ENCODE assay signal across 8 cellular contexts in genomic region chr12:19915392-19916192, GRCh38.
A peak's percentile ranks its signal among the peaks of the same experiment; 100 is the strongest.
DNase-seq lines count a peak whose midpoint lies in the region; ATAC-seq and TF ChIP-seq lines count a peak whose summit lies in the region.

No MANE protein-coding gene starts in this region.

- CTCF ChIA-PET in AG04450 (lab: Charles Lee), result interaction anchor here (0.6 to 1.5 kb wide), 25 partner anchors 10 to 686 kb away, joined by 3 to 10 read pairs (median 3); partner anchors contain the start of gene PDE3A
- CTCF ChIA-PET in activated naive CD4-positive, alpha-beta T cell treated with anti-CD3 and anti-CD28 coated beads for 36 hours (lab: Charles Lee), result interaction anchor here (0.7 kb wide), 1 partner anchor 22 kb away, joined by 3 read pairs; no protein-coding TSS in a partner anchor

- no peaks in the 10 kb centered on the region for H3K36me3 ChIP-seq in H7 (replicated peaks; ENCODE audit: control insufficient read depth, insufficient read depth, low read length)

- TF ChIP-seq CTCF in AG04450 (IDR thresholded peaks at IDR 0.05; ENCODE audit: low read depth, low read length), result peak; percentile 55
- peak; percentile 69 for TF ChIP-seq CTCF in epithelial cell of proximal tubule (conservative IDR thresholded peaks at IDR 0.05; ENCODE audit: low read depth, low read length)
- TF ChIP-seq CTCF in neural crest cell (conservative IDR thresholded peaks at IDR 0.05), result peak; percentile 92

- no peaks in the 10 kb centered on the region for H3K9me3 Mint-ChIP-seq in neural crest cell
- peaks cover 2% of the 10 kb centered on the region for H3K9me3 Mint-ChIP-seq in activated naive CD4-positive, alpha-beta T cell treated with anti-CD3 and anti-CD28 coated beads for 36 hours

- H3K27ac Mint-ChIP-seq in neural crest cell (ENCODE audit: unreplicated experiment), result peak overlapping the region; percentile 59
- H3K27ac Mint-ChIP-seq in activated naive CD4-positive, alpha-beta T cell treated with anti-CD3 and anti-CD28 coated beads for 36 hours, result no peak overlapping the region

- H3K27me3 ChIP-seq in AG04450 (ENCODE audit: control insufficient read depth, insufficient read depth, low read length) (no peaks in the 10 kb centered on the region), H7 (ENCODE audit: control insufficient read depth, insufficient read depth, low read length) (no peaks in the 10 kb centered on the region)

- H3K4me3 ChIP-seq in AG04450 (ENCODE audit: low read depth, low read length), result no peak overlapping the region
- H3K4me3 ChIP-seq in H7 (ENCODE audit: insufficient read depth, low read depth, low read length), result no peak overlapping the region
- H3K4me3 ChIP-seq in epithelial cell of proximal tubule (ENCODE audit: low read depth, low read length), result no peak overlapping the region

- peaks cover 41% of the 10 kb centered on the region for H3K4me1 Mint-ChIP-seq in neural crest cell
- no peaks in the 10 kb centered on the region for H3K4me1 Mint-ChIP-seq in activated naive CD4-positive, alpha-beta T cell treated with anti-CD3 and anti-CD28 coated beads for 36 hours (ENCODE audit: low read depth)

- H3K27ac ChIP-seq in AG04450 (ENCODE audit: low read depth, low read length), result no peak overlapping the region

- POLR2A ChIA-PET in AG04450 (lab: Yijun Ruan, JAX), result no interaction called here

- no peaks in the 10 kb centered on the region for H3K9me3 ChIP-seq in AG04450 (ENCODE audit: control insufficient read depth, insufficient read depth, low read length)

- intact Hi-C loops in activated naive CD4-positive, alpha-beta T cell treated with anti-CD3 and anti-CD28 coated beads for 36 hours (cut with micrococcal nuclease), result no loop called here

- H3K4me3 Mint-ChIP-seq in neural crest cell, result peak overlapping the region; percentile 4
- no peak overlapping the region for H3K4me3 Mint-ChIP-seq in activated naive CD4-positive, alpha-beta T cell treated with anti-CD3 and anti-CD28 coated beads for 36 hours

- no peaks in the 10 kb centered on the region for H3K27me3 Mint-ChIP-seq in neural crest cell (ENCODE audit: low read depth)
- peaks cover 6% of the 10 kb centered on the region for H3K27me3 Mint-ChIP-seq in activated naive CD4-positive, alpha-beta T cell treated with anti-CD3 and anti-CD28 coated beads for 36 hours (ENCODE audit: low read depth)

- no peak for DNase-seq in AG04450 (ENCODE audit: low read depth, low spot score)
- peak; percentile 19 for DNase-seq in H7
- peak; percentile 96 for DNase-seq in NCI-H748 (lab: John Stamatoyannopoulos, UW; ENCODE audit: unreplicated experiment)
- no peak for DNase-seq in epithelial cell of proximal tubule (ENCODE audit: low read depth)
- DNase-seq in neural crest cell (ENCODE audit: low read depth, low spot score), result no peak
- no peak for DNase-seq in stimulated activated CD4-positive, alpha-beta T cell treated with anti-CD3 and anti-CD28 coated beads, Interleukin-12 subunit alpha, Interleukin-12 subunit beta, amount 100 ng/mL, for 4 hours
- DNase-seq in activated naive CD4-positive, alpha-beta T cell treated with anti-CD3 and anti-CD28 coated beads for 36 hours, result no peak

- H3K36me3 Mint-ChIP-seq in neural crest cell (ENCODE audit: low read depth), result no peaks in the 10 kb centered on the region
- no peaks in the 10 kb centered on the region for H3K36me3 Mint-ChIP-seq in activated naive CD4-positive, alpha-beta T cell treated with anti-CD3 and anti-CD28 coated beads for 36 hours (ENCODE audit: low read depth)

- ATAC-seq in HG02571 (IDR thresholded peaks at IDR 0.05; ENCODE audit: unreplicated experiment), result no peak

Comparison
In these comparisons a context has a peak if more than half of its experiments do, and no peak if none do; other contexts are left out.
1. DNase-seq: peak in H7 (single experiment) and NCI-H748 (single experiment); none in AG04450 (single experiment), epithelial cell of proximal tubule (single experiment), neural crest cell (single experiment), stimulated activated CD4-positive, alpha-beta T cell treated with anti-CD3 and anti-CD28 coated beads, Interleukin-12 subunit alpha, Interleukin-12 subunit beta, amount 100 ng/mL, for 4 hours (single experiment) and activated naive CD4-positive, alpha-beta T cell treated with anti-CD3 and anti-CD28 coated beads for 36 hours (single experiment).
2. Peak in every context shown above with its lines, with median percentiles within 50 percentile points of each other: CTCF ChIP-seq.